In the genomic region with DNA sequence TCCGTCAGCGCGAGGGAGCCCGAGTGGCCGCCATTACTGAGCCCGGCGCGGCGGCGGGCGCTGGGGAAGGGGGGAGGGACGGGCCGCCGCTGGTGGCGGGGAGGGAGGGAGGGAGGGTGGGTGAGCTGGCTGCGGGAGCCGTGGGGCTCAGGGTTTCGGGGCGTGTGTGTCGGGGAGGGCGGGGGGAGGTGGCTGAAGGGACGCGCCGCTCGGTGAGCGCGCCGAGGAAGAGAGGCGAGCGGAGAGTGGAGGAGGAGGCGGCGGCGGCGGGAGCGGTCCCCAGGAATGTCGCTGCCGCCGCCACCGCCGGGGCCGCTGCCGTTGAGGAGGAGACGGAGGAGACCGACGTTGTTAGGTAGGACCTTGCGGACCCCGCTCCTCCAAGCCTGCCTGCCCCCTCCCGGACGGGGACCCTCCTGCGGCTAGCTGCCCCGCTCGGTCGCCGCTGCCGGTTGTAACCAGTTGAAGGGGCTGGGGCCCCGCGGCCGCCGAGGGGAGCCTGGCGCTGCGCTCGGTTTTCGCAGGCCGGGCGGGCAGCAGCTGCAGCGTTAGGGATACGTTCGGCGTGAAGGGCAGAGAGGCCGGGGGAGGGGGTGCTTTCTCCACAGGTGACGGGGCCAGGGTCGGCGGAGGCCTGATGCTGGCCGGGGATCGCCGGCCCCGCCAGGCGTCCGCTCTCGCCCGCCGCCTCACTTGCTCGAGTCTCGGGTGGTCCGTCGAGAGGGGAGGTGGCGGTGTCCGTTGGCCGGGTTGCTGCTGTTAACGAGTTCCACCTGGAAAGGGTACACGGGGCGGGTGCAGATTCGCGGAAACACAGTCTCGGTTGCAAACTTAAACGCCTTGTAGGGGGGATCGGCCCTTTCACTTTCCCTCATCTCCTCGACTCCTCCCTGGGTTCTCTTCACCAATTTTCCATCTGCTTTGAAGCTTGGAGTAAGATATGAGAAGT, we compare ENCODE assay signal across 8 cellular contexts.
A peak's percentile ranks its signal among the peaks of the same experiment; 100 is the strongest.
DNase-seq lines count a peak whose midpoint lies in the region; ATAC-seq lines count a peak whose summit lies in the region.

TSS of gene ARHGAP5 (plus strand) at position 224 of the 949 bp plus-strand sequence. CDS start 13,366 bp downstream, outside the sequence.

- DNase-seq in NCI-H2081 (lab: John Stamatoyannopoulos, UW) (peak; percentile 68 to 70), NCI-H2081 treated with DMSO at 0.1 percent for 48 hours (lab: John Stamatoyannopoulos, UW) (no peak), NCI-H524 treated with DMSO at 0.1 percent for 48 hours (lab: John Stamatoyannopoulos, UW) (peak; percentile 48), epithelial cell of prostate (ENCODE audit: low read depth, low spot score) (no peak)
- peak; percentile 69 for DNase-seq in activated CD8-positive, alpha-beta memory T cell treated with anti-CD3 and anti-CD28 coated beads, Interleukin-2, amount 50 U/mL, for 4 hours

- H3K4me3 ChIP-seq in mucosa of stomach (ENCODE audit: low read length): peak within 1 kb of the TSS; percentile 96

- ATAC-seq in HG02973 (IDR thresholded peaks at IDR 0.05; ENCODE audit: unreplicated experiment): peak; percentile 42

- H3K4me1 Mint-ChIP-seq in stimulated activated naive CD8-positive, alpha-beta T cell treated with anti-CD3 and anti-CD28 coated beads, Interleukin-15, Interleukin-2, amounts not matched to agents 100 ng/mL and 50 ng/mL, for 24 hours (ENCODE audit: low read depth): peaks cover 39% of the 10 kb centered on the region

- peak within 1 kb of the TSS; percentile 95 for H3K4me3 Mint-ChIP-seq in stimulated activated naive CD8-positive, alpha-beta T cell treated with anti-CD3 and anti-CD28 coated beads, Interleukin-15, Interleukin-2, amounts not matched to agents 100 ng/mL and 50 ng/mL, for 24 hours

- H3K27me3 Mint-ChIP-seq in stimulated activated naive CD8-positive, alpha-beta T cell treated with anti-CD3 and anti-CD28 coated beads, Interleukin-15, Interleukin-2, amounts not matched to agents 100 ng/mL and 50 ng/mL, for 24 hours: peaks cover 8% of the 10 kb centered on the region

- H3K9me3 Mint-ChIP-seq in stimulated activated naive CD8-positive, alpha-beta T cell treated with anti-CD3 and anti-CD28 coated beads, Interleukin-15, Interleukin-2, amounts not matched to agents 100 ng/mL and 50 ng/mL, for 24 hours: no peaks in the 10 kb centered on the region

- peak within 1 kb of the TSS; percentile 97 for H3K27ac ChIP-seq in epithelial cell of prostate

- H3K36me3 ChIP-seq in mucosa of stomach (ENCODE audit: control insufficient read depth, insufficient read depth, low read length): no peaks in the 10 kb centered on the region

- peak within 1 kb of the TSS; percentile 90 for H3K27ac Mint-ChIP-seq in stimulated activated naive CD8-positive, alpha-beta T cell treated with anti-CD3 and anti-CD28 coated beads, Interleukin-15, Interleukin-2, amounts not matched to agents 100 ng/mL and 50 ng/mL, for 24 hours

- no peaks in the 10 kb centered on the region for H3K27me3 ChIP-seq in mucosa of stomach (ENCODE audit: control insufficient read depth, insufficient read depth, low read length)

- H3K4me1 ChIP-seq in mucosa of stomach (ENCODE audit: control insufficient read depth, insufficient read depth, low read length): no peaks in the 10 kb centered on the region

- no peaks in the 10 kb centered on the region for H3K36me3 Mint-ChIP-seq in stimulated activated naive CD8-positive, alpha-beta T cell treated with anti-CD3 and anti-CD28 coated beads, Interleukin-15, Interleukin-2, amounts not matched to agents 100 ng/mL and 50 ng/mL, for 24 hours (ENCODE audit: low read depth)

- no peaks in the 10 kb centered on the region for H3K9me3 ChIP-seq in mucosa of stomach (ENCODE audit: control insufficient read depth, low read length)

- peak within 1 kb of the TSS; percentile 97 for H3K9ac ChIP-seq in mucosa of stomach (ENCODE audit: low read length)

Comparison
In these comparisons a context has a peak if more than half of its experiments do, and no peak if none do; other contexts are left out.
1. DNase-seq: peak in NCI-H2081 (2 of 2), NCI-H524 treated with DMSO at 0.1 percent for 48 hours (single experiment) and activated CD8-positive, alpha-beta memory T cell treated with anti-CD3 and anti-CD28 coated beads, Interleukin-2, amount 50 U/mL, for 4 hours (single experiment); none in NCI-H2081 treated with DMSO at 0.1 percent for 48 hours (single experiment) and epithelial cell of prostate (single experiment).